ENCODE assay signal across 23 cellular contexts in the genomic region with DNA sequence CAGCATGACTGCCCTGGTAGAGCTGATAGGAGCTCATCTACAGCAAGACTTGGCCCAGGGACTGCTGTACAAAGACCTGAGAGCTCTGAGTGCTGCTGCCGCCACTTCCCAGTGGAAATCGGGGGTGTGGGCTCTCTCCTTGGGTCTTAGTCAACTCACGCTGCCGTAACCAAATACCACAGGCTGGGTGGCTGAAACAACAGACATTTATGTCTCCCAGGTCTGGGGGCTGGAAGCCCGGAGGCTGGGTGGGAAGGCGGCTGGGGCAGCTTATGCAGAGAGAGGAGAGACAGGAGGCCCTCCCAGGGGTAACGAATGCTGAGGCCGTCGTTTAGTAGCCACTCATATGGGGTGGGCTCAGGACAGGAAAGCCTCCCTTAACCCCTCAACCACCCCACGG. TPM values are rescaled to one million over a fixed set of nuclear protein-coding genes. Genes with fewer than 3 reads are reported as not detected.
"Had no signal": no experiment of that assay in that cellular context is flagged by ENCODE, and none has a peak within 500 bp of the region (broad histone marks: within the 10 kb centered on the region; RNA-seq: fewer than 3 reads in every experiment).

No MANE protein-coding gene starts in this region.

- ATAC-seq: effector memory CD8-positive, alpha-beta T cell; foreskin keratinocyte; left cardiac atrium; left ventricle myocardium superior; sciatic nerve; stimulated activated naive B cell treated with anti-CD40 and anti-IgM and Interleukin-4, amounts not matched to agents 10 μg/mL and 1 μg/mL and 100 μg/mL, for 72 hours; stimulated activated naive CD8-positive, alpha-beta T cell treated with anti-CD3 and anti-CD28 coated beads, Interleukin-15, amount 100 ng/mL, for 72 hours had no signal

- H3K4me3 ChIP-seq: esophagus squamous epithelium, lung, prostate gland, thoracic aorta, transverse colon had no signal

- H3K4me3 Mint-ChIP-seq: dendritic cell treated with granulocyte-macrophage colony-stimulating factor and Interleukin-4, amounts not matched to agents 40 ng/mL and 50 ng/mL, for 4 days; effector memory CD8-positive, alpha-beta T cell; naive B cell; neural crest cell; stimulated activated naive B cell treated with anti-CD40 and anti-IgM and Interleukin-4, amounts not matched to agents 10 μg/mL and 1 μg/mL and 100 μg/mL, for 72 hours; stimulated activated naive CD8-positive, alpha-beta T cell treated with anti-CD3 and anti-CD28 coated beads, Interleukin-15, amount 100 ng/mL, for 72 hours had no signal

- H3K27ac ChIP-seq: esophagus squamous epithelium, foreskin keratinocyte, prostate gland, thoracic aorta, transverse colon had no signal

- DNase-seq: effector memory CD8-positive, alpha-beta T cell; esophagus squamous epithelium; foreskin keratinocyte; head of caudate nucleus; hippocampal formation; left cardiac atrium; left ventricle myocardium superior; mesenchymal stem cell; naive B cell; retina; stimulated activated CD4-positive, alpha-beta T cell treated with anti-CD3 and anti-CD28 coated beads, Interleukin-2, amount 100 ng/mL, for 24 hours; stimulated activated CD4-positive, alpha-beta T cell treated with anti-CD3 and anti-CD28 coated beads, Interleukin-4, amount 100 ng/mL, for 4 hours; stimulated activated naive B cell treated with anti-CD40 and anti-IgM and Interleukin-4, amounts not matched to agents 10 μg/mL and 1 μg/mL and 100 μg/mL, for 72 hours; stimulated activated naive CD8-positive, alpha-beta T cell treated with anti-CD3 and anti-CD28 coated beads, Interleukin-15, amount 100 ng/mL, for 72 hours; substantia nigra; transverse colon had no signal

- H3K36me3 Mint-ChIP-seq: naive B cell; stimulated activated naive B cell treated with anti-CD40 and anti-IgM and Interleukin-4, amounts not matched to agents 10 μg/mL and 1 μg/mL and 100 μg/mL, for 72 hours had no signal

- H3K27ac Mint-ChIP-seq: dendritic cell treated with granulocyte-macrophage colony-stimulating factor and Interleukin-4, amounts not matched to agents 40 ng/mL and 50 ng/mL, for 4 days; effector memory CD8-positive, alpha-beta T cell; naive B cell; stimulated activated naive B cell treated with anti-CD40 and anti-IgM and Interleukin-4, amounts not matched to agents 10 μg/mL and 1 μg/mL and 100 μg/mL, for 72 hours had no signal

- H3K36me3 ChIP-seq: esophagus squamous epithelium, prostate gland, thoracic aorta, transverse colon had no signal

- H3K4me1 ChIP-seq: foreskin keratinocyte, prostate gland, transverse colon had no signal

- H3K27me3 ChIP-seq: esophagus squamous epithelium, transverse colon had no signal

- H3K4me1 Mint-ChIP-seq: naive B cell had no signal

- H3K9me3 Mint-ChIP-seq: dendritic cell treated with granulocyte-macrophage colony-stimulating factor and Interleukin-4, amounts not matched to agents 40 ng/mL and 50 ng/mL, for 4 days; effector memory CD8-positive, alpha-beta T cell; naive B cell; neural crest cell; stimulated activated naive B cell treated with anti-CD40 and anti-IgM and Interleukin-4, amounts not matched to agents 10 μg/mL and 1 μg/mL and 100 μg/mL, for 72 hours; stimulated activated naive CD8-positive, alpha-beta T cell treated with anti-CD3 and anti-CD28 coated beads, Interleukin-15, amount 100 ng/mL, for 72 hours had no signal

RNA-seq across cellular contexts. Expression of a gene that starts 15.4 kb away (rescaled TPM):
- total RNA-seq: foreskin keratinocyte, osteocyte, thoracic aorta had no signal
- polyA plus RNA-seq: foreskin keratinocyte had no signal
